Comparison of ENCODE assay signal across 13 cellular contexts in genomic region chr15:68775671-68776476, GRCh38. TPM values are rescaled to one million over a fixed set of nuclear protein-coding genes. Genes with fewer than 3 reads are reported as not detected.
DNase-seq lines count a peak whose midpoint lies in the region; ATAC-seq and TF ChIP-seq lines count a peak whose summit lies in the region.
"Had no signal": no experiment of that assay in that cellular context is flagged by ENCODE, and none has a peak within 500 bp of the region (broad histone marks: within the 10 kb centered on the region; RNA-seq: fewer than 3 reads in every experiment).

No MANE protein-coding gene starts in this region.

- H3K36me3 ChIP-seq in body of pancreas (replicated peaks in 1 of 2; ENCODE audit: insufficient read depth in 1 of 2, low read depth in 2 of 2) = peaks cover 0 to 5% of the 10 kb centered on the region in 2 donors

- no peak for DNase-seq in CD14-positive monocyte (ENCODE audit: low spot score)
- peak; percentile 29 to 59 (median 48) for DNase-seq in body of pancreas
- peak in 2 of 3 donors; percentile 22 to 36 for DNase-seq in immature natural killer cell
- DNase-seq in putamen (ENCODE audit: low spot score) = peak; percentile 68
- no peak for DNase-seq in SHP77 (lab: John Stamatoyannopoulos, UW)
- no peak for DNase-seq in NK-92 treated with Interleukin-12 subunit alpha and Interleukin-12 subunit beta, amount 100 ng/mL, for 24 hours (lab: John Stamatoyannopoulos, UW)
- no peak for DNase-seq in NK-92 (lab: John Stamatoyannopoulos, UW; ENCODE audit: unreplicated experiment)
- DNase-seq: activated CD8-positive, alpha-beta memory T cell treated with anti-CD3 and anti-CD28 coated beads, Interleukin-2, amount 50 U/mL, for 48 hours; Caco-2; endodermal cell; NCI-H2081 treated with DMSO at 0.1 percent for 48 hours; SW 1271 had no signal

- H3K4me3 ChIP-seq in body of pancreas = no peak overlapping the region

- H3K4me1 Mint-ChIP-seq in CD14-positive monocyte = peaks cover 44% of the 10 kb centered on the region
- H3K4me1 Mint-ChIP-seq in immature natural killer cell = peaks cover 40 to 49% of the 10 kb centered on the region in 2 donors
- H3K4me1 Mint-ChIP-seq: endodermal cell had no signal

- WGBS in body of pancreas, 2 donors = 59 to 64% methylated on average over 6 to 8 of the region's 8 CpGs

- peaks cover 6 to 9% (median 8%) of the 10 kb centered on the region in 7 donors for H3K9me3 Mint-ChIP-seq in CD14-positive monocyte
- peaks cover 0 to 1% (median 0%) of the 10 kb centered on the region in 6 donors for H3K9me3 Mint-ChIP-seq in immature natural killer cell
- H3K9me3 Mint-ChIP-seq: endodermal cell had no signal

- intact Hi-C loops in CD14-positive monocyte (cut with micrococcal nuclease) = no loop called here
- intact Hi-C loops in body of pancreas (cut with DNase I) = no loop called here

- no peaks in the 10 kb centered on the region for H3K9me3 ChIP-seq in body of pancreas
- H3K9me3 ChIP-seq: Caco-2 had no signal

- TF ChIP-seq CTCF in CD14-positive monocyte (IDR thresholded peaks at IDR 0.05) = no peak
- TF ChIP-seq CTCF in body of pancreas (IDR thresholded peaks at IDR 0.05) = no peak

- H3K27ac ChIP-seq in body of pancreas = peak overlapping the region in 1 of 4 donors; percentile 34

- TF ChIP-seq POLR2A in body of pancreas (IDR thresholded peaks at IDR 0.05) = no peak

- peak overlapping the region in 6 of 7 donors; percentile 42 to 74 (median 60) for H3K27ac Mint-ChIP-seq in CD14-positive monocyte
- H3K27ac Mint-ChIP-seq in immature natural killer cell = peak overlapping the region; percentile 69 to 90 (median 80)

- H3K36me3 Mint-ChIP-seq in CD14-positive monocyte = peaks cover 36 to 38% of the 10 kb centered on the region in 2 donors
- peaks cover 12 to 18% (median 13%) of the 10 kb centered on the region in 3 donors for H3K36me3 Mint-ChIP-seq in immature natural killer cell

- H3K27me3 Mint-ChIP-seq in CD14-positive monocyte (ENCODE audit: low read depth in 3 of 3) (peaks cover 0 to 2% (median 1%) of the 10 kb centered on the region in 3 donors), immature natural killer cell (ENCODE audit: low read depth in 3 of 3) (peaks cover 3 to 4% (median 4%) of the 10 kb centered on the region in 3 donors)

- ATAC-seq in body of pancreas = peak; percentile 69
- ATAC-seq in GM18909 (IDR thresholded peaks at IDR 0.05; ENCODE audit: poor library complexity, unreplicated experiment) = no peak

- H3K4me3 Mint-ChIP-seq in CD14-positive monocyte = no peak overlapping the region
- H3K4me3 Mint-ChIP-seq in immature natural killer cell = peak overlapping the region; percentile 51 to 67 (median 62)
- H3K4me3 Mint-ChIP-seq: endodermal cell had no signal

- no peaks in the 10 kb centered on the region for H3K27me3 ChIP-seq in body of pancreas

- H3K4me1 ChIP-seq in body of pancreas = no peaks in the 10 kb centered on the region
- H3K4me1 ChIP-seq: Caco-2 had no signal

RNA-seq across cellular contexts. Expression of gene ANP32A, which starts 44.8 kb away (rescaled TPM):
- polyA plus RNA-seq in CD14-positive monocyte (10 to 100 TPM; 86.8 to 98.8 TPM), immature natural killer cell (100 to 1,000 TPM in 1 of 3 donors, 10 to 100 TPM in 2; 76.3 to 147 (median 85.2) TPM)
- 10 to 100 TPM; 27.7 to 37.4 TPM for total RNA-seq in body of pancreas

Comparison
In these comparisons a context has a peak if more than half of its experiments do, and no peak if none do; other contexts are left out.
1. DNase-seq: peak in body of pancreas (4 of 4), immature natural killer cell (2 of 3) and putamen (single experiment); none in CD14-positive monocyte (single experiment), SHP77 (0 of 2), NK-92 treated with Interleukin-12 subunit alpha and Interleukin-12 subunit beta, amount 100 ng/mL, for 24 hours (single experiment) and NK-92 (single experiment).
2. H3K4me3 Mint-ChIP-seq: peak in immature natural killer cell (5 of 5); none in CD14-positive monocyte (0 of 2).